ENCODE assay signal across 29 cellular contexts in the genomic region with DNA sequence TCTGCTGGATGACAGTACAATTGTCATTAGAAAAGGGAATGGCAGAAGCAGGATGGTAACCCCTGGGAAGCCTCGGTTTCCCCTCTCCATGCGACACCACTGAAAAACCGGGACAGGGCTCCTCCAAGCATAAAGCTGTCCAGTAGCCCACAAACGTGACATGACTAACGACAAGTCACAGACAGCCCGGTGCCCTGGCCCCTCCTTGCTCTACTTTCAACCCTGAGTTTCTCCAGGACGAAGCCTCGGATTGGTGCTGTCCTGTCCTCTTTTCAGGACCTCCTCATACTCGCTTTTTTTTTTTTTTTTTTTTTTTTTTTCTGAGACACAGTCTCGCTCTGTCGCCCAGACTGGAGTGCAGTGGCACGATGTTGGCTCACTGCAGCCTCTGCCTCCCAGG. TPM values are rescaled to one million over a fixed set of nuclear protein-coding genes. Genes with fewer than 3 reads are reported as not detected.
DNase-seq lines count a peak whose midpoint lies in the region; ATAC-seq, FAIRE-seq and TF ChIP-seq lines count a peak whose summit lies in the region.
"Had no signal": no experiment of that assay in that cellular context is flagged by ENCODE, and none has a peak within 500 bp of the region (broad histone marks: within the 10 kb centered on the region; RNA-seq: fewer than 3 reads in every experiment).

No MANE protein-coding gene starts in this region.

- H3K9me3 ChIP-seq in astrocyte (ENCODE audit: insufficient read depth, low read depth, low read length) (no peaks in the 10 kb centered on the region), right atrium auricular region (no peaks in the 10 kb centered on the region), sigmoid colon (no peaks in the 10 kb centered on the region), aorta (ENCODE audit: control insufficient read depth, low read length) (no peaks in the 10 kb centered on the region)
- H3K9me3 ChIP-seq: BLaER1 had no signal

- H3K9me3 Mint-ChIP-seq in astrocyte (ENCODE audit: unreplicated experiment), result no peaks in the 10 kb centered on the region
- no peaks in the 10 kb centered on the region for H3K9me3 Mint-ChIP-seq in activated naive CD4-positive, alpha-beta T cell treated with anti-CD3 and anti-CD28 coated beads, Interleukin-2, amount 10 ng/mL, durations not matched to agents 7 days and 5 days
- H3K9me3 Mint-ChIP-seq: activated CD8-positive, alpha-beta T cell treated with anti-CD3 and anti-CD28 coated beads for 36 hours; nephron had no signal

- no peaks in the 10 kb centered on the region for H4K20me1 ChIP-seq in astrocyte (ENCODE audit: insufficient read depth, low read length)

- H3K9ac ChIP-seq in astrocyte (ENCODE audit: low read length), result no peak overlapping the region
- H3K9ac ChIP-seq: BLaER1, KMS-11 had no signal

- TF ChIP-seq CTCF in astrocyte (IDR thresholded peaks at IDR 0.05; ENCODE audit: insufficient read depth, low read depth, low read length) (no peak), right atrium auricular region (IDR thresholded peaks at IDR 0.05) (no peak), sigmoid colon (IDR thresholded peaks at IDR 0.05) (no peak)

- peaks cover 16% of the 10 kb centered on the region for H3K4me1 ChIP-seq in astrocyte (ENCODE audit: insufficient read depth, low read length)
- peaks cover 0 to 37% of the 10 kb centered on the region in 2 donors for H3K4me1 ChIP-seq in right atrium auricular region
- H3K4me1 ChIP-seq in sigmoid colon, result peaks cover 0 to 37% (median 32%) of the 10 kb centered on the region in 4 donors
- H3K4me1 ChIP-seq in aorta (ENCODE audit: control insufficient read depth in 1 of 2, insufficient read depth in 2 of 2, low read length in 2 of 2), result no peaks in the 10 kb centered on the region

- 90% methylated on average over 12 of the region's 12 CpGs for WGBS in sigmoid colon, 2 donors
- 67% methylated on average over 11 to 12 of the region's 12 CpGs for WGBS in aorta, 2 donors

- no peaks in the 10 kb centered on the region for H3K27me3 Mint-ChIP-seq in astrocyte (ENCODE audit: low read depth, unreplicated experiment)
- no peaks in the 10 kb centered on the region for H3K27me3 Mint-ChIP-seq in activated naive CD4-positive, alpha-beta T cell treated with anti-CD3 and anti-CD28 coated beads, Interleukin-2, amount 10 ng/mL, durations not matched to agents 7 days and 5 days
- H3K27me3 Mint-ChIP-seq: activated CD8-positive, alpha-beta T cell treated with anti-CD3 and anti-CD28 coated beads for 36 hours had no signal

- no peak for TF ChIP-seq POLR2A in sigmoid colon (IDR thresholded peaks at IDR 0.05)

- H3K36me3 ChIP-seq in astrocyte (ENCODE audit: insufficient read depth, low read length), result peaks cover 29% of the 10 kb centered on the region
- H3K36me3 ChIP-seq in right atrium auricular region, result peaks cover 41% of the 10 kb centered on the region
- peaks cover 0 to 69% (median 33%) of the 10 kb centered on the region in 4 donors for H3K36me3 ChIP-seq in sigmoid colon
- peaks cover 0 to 5% of the 10 kb centered on the region in 2 donors for H3K36me3 ChIP-seq in aorta (ENCODE audit: control insufficient read depth in 1 of 2, insufficient read depth in 2 of 2, low read length in 1 of 2)

- H3K4me3 Mint-ChIP-seq in astrocyte (ENCODE audit: unreplicated experiment), result no peak overlapping the region
- no peak overlapping the region for H3K4me3 Mint-ChIP-seq in activated naive CD4-positive, alpha-beta T cell treated with anti-CD3 and anti-CD28 coated beads, Interleukin-2, amount 10 ng/mL, durations not matched to agents 7 days and 5 days
- H3K4me3 Mint-ChIP-seq: activated CD8-positive, alpha-beta T cell treated with anti-CD3 and anti-CD28 coated beads for 36 hours; nephron had no signal

- no peak for FAIRE-seq in astrocyte (lab: Jason Lieb, UNC)
- FAIRE-seq: GM18507, small intestine, urothelium cell line had no signal

- no peak overlapping the region for H2AFZ ChIP-seq in astrocyte (ENCODE audit: low read depth, low read length)

- H3K4me3 ChIP-seq in astrocyte (ENCODE audit: insufficient read depth, low read depth, low read length), result no peak overlapping the region
- no peak overlapping the region for H3K4me3 ChIP-seq in right atrium auricular region
- no peak overlapping the region for H3K4me3 ChIP-seq in sigmoid colon
- H3K4me3 ChIP-seq in aorta (ENCODE audit: low read length in 2 of 2), result no peak overlapping the region
- H3K4me3 ChIP-seq: BLaER1 had no signal

- peak overlapping the region; percentile 26 for H3K27ac Mint-ChIP-seq in astrocyte (ENCODE audit: unreplicated experiment)
- H3K27ac Mint-ChIP-seq in activated naive CD4-positive, alpha-beta T cell treated with anti-CD3 and anti-CD28 coated beads, Interleukin-2, amount 10 ng/mL, durations not matched to agents 7 days and 5 days, result no peak overlapping the region
- H3K27ac Mint-ChIP-seq: activated CD8-positive, alpha-beta T cell treated with anti-CD3 and anti-CD28 coated beads for 36 hours had no signal

- H3K27me3 ChIP-seq in astrocyte (ENCODE audit: insufficient read depth, low read length) (no peaks in the 10 kb centered on the region), right atrium auricular region (no peaks in the 10 kb centered on the region), sigmoid colon (no peaks in the 10 kb centered on the region), aorta (ENCODE audit: control insufficient read depth in 1 of 2, insufficient read depth in 2 of 2, low read length in 1 of 2) (no peaks in the 10 kb centered on the region)
- H3K27me3 ChIP-seq: BLaER1 had no signal

- no peak overlapping the region for H3K4me2 ChIP-seq in astrocyte (ENCODE audit: low read length)
- H3K4me2 ChIP-seq: BLaER1, KMS-11 had no signal

- no peak for TF ChIP-seq EP300 in sigmoid colon (IDR thresholded peaks at IDR 0.05)

- H3K27ac ChIP-seq in astrocyte (ENCODE audit: low read depth, low read length), result no peak overlapping the region
- H3K27ac ChIP-seq in right atrium auricular region, result peak overlapping the region; percentile 47 to 60
- peak overlapping the region; percentile 63 to 83 (median 78) for H3K27ac ChIP-seq in sigmoid colon
- H3K27ac ChIP-seq in aorta (ENCODE audit: low read depth in 1 of 2, low read length in 2 of 2), result peak overlapping the region in 1 of 2 donors; percentile 19
- H3K27ac ChIP-seq: BLaER1, KMS-11 had no signal

- peak; percentile 26 for DNase-seq in ELR (ENCODE audit: low read depth)
- DNase-seq in astrocyte (ENCODE audit: low read depth), result no peak
- DNase-seq in right atrium auricular region (ENCODE audit: low spot score), result no peak
- no peak for DNase-seq in sigmoid colon
- DNase-seq in activated naive CD4-positive, alpha-beta T cell treated with anti-CD3 and anti-CD28 coated beads, Interleukin-2, amount 10 ng/mL, durations not matched to agents 7 days and 5 days, result no peak
- DNase-seq in mucosa of gallbladder (ENCODE audit: low spot score), result no peak
- no peak for DNase-seq in aorta
- DNase-seq: activated CD4-positive, alpha-beta T cell treated with anti-CD3 and anti-CD28 coated beads for 1 hour; activated CD8-positive, alpha-beta T cell treated with anti-CD3 and anti-CD28 coated beads for 36 hours; activated gamma-delta T cell treated with Interleukin-2 at 50 U/mL for 16 hours; activated T-cell treated with anti-CD3 and anti-CD28 coated beads for 4 hours; cortex of kidney; DMS53; GDM1; NCI-H1436 treated with DMSO at 0.1 percent for 48 hours; NCI-H510A treated with DMSO at 0.1 percent for 48 hours; NK-92 treated with Interleukin-12 subunit alpha and Interleukin-12 subunit beta, amount 100 ng/mL, for 24 hours; posterior cingulate gyrus; small intestine; stimulated activated CD4-positive, alpha-beta T cell treated with anti-CD3 and anti-CD28 coated beads, Interleukin-1b, Interleukin-23, amount 100 ng/mL, for 48 hours; T-helper 1 cell had no signal

- ATAC-seq in GM19035 (IDR thresholded peaks at IDR 0.05; ENCODE audit: unreplicated experiment), result no peak
- ATAC-seq in aorta (ENCODE audit: low FRiP score), result no peak
- ATAC-seq: activated CD8-positive, alpha-beta T cell treated with anti-CD3 and anti-CD28 coated beads for 36 hours; left colon; Panc1 had no signal

- peaks cover 38% of the 10 kb centered on the region for H3K79me2 ChIP-seq in astrocyte (ENCODE audit: insufficient read depth, low read length)

- H3K4me1 Mint-ChIP-seq in astrocyte (ENCODE audit: low read depth, unreplicated experiment), result peaks cover 5% of the 10 kb centered on the region
- peaks cover 8% of the 10 kb centered on the region for H3K4me1 Mint-ChIP-seq in activated naive CD4-positive, alpha-beta T cell treated with anti-CD3 and anti-CD28 coated beads, Interleukin-2, amount 10 ng/mL, durations not matched to agents 7 days and 5 days
- H3K4me1 Mint-ChIP-seq: nephron had no signal

- H3K36me3 Mint-ChIP-seq in astrocyte (ENCODE audit: low read depth, unreplicated experiment), result peaks cover 21% of the 10 kb centered on the region
- peaks cover 20% of the 10 kb centered on the region for H3K36me3 Mint-ChIP-seq in activated naive CD4-positive, alpha-beta T cell treated with anti-CD3 and anti-CD28 coated beads, Interleukin-2, amount 10 ng/mL, durations not matched to agents 7 days and 5 days

- CTCF ChIA-PET in activated naive CD4-positive, alpha-beta T cell treated with anti-CD3 and anti-CD28 coated beads, Interleukin-2, amount 10 ng/mL, durations not matched to agents 7 days and 5 days (lab: Charles Lee), result no interaction called here

- intact Hi-C loops in sigmoid colon (cut with DNase I) (no loop called here), aorta (cut with DNase I) (no loop called here)

RNA-seq across cellular contexts. Expression of gene DPP9, which starts 16.3 kb away (rescaled TPM):
- 44.8 and 50.0 TPM in 2 replicates for total RNA-seq in astrocyte
- total RNA-seq in right atrium auricular region, result 10 to 100 TPM; 36.2 to 50.4 TPM
- total RNA-seq in sigmoid colon, result 10 to 100 TPM; 29.6 to 90.6 (median 40.5) TPM
- polyA plus RNA-seq in sigmoid colon, result 10 to 100 TPM; 27.6 to 62.6 (median 31.7) TPM
- total RNA-seq in mucosa of gallbladder, result 62.8 TPM
- total RNA-seq in aorta, result 10 to 100 TPM; 46.1 to 56.4 TPM
- 10 to 100 TPM; 16.4 to 33.8 TPM for polyA plus RNA-seq in aorta

RNA-seq across cellular contexts. Expression of gene MYDGF, which starts 37.2 kb away (rescaled TPM):
- 131 and 153 TPM in 2 replicates for total RNA-seq in astrocyte
- total RNA-seq in right atrium auricular region, result 10 to 100 TPM; 26.3 to 36.6 TPM
- total RNA-seq in sigmoid colon, result 10 to 100 TPM; 25.7 to 37.4 (median 34.0) TPM
- 100 to 1,000 TPM in 1 of 3 donors, 10 to 100 TPM in 2; 34.2 to 200 (median 55.3) TPM for polyA plus RNA-seq in sigmoid colon
- 77.4 TPM for total RNA-seq in mucosa of gallbladder
- 10 to 100 TPM; 59.4 to 67.9 TPM for total RNA-seq in aorta
- polyA plus RNA-seq in aorta, result 100 to 1,000 TPM in 1 of 2 donors, 10 to 100 TPM in 1; 69.9 to 117 TPM
